15 cellular contexts compared by ENCODE assay signal in genomic region chr13:95858286-95859075, GRCh38.
DNase-seq lines count a peak whose midpoint lies in the region; ATAC-seq, FAIRE-seq and TF ChIP-seq lines count a peak whose summit lies in the region.
"Had no signal": no experiment of that assay in that cellular context is flagged by ENCODE, and none has a peak within 500 bp of the region (broad histone marks: within the 10 kb centered on the region; RNA-seq: fewer than 3 reads in every experiment).

No MANE protein-coding gene starts in this region.

- H3K36me3 Mint-ChIP-seq in activated CD4-positive, alpha-beta memory T cell treated with anti-CD3 and anti-CD28 coated beads, Interleukin-2, amount 10 ng/mL, durations not matched to agents 7 days and 5 days (ENCODE audit: low read depth) = no peaks in the 10 kb centered on the region
- H3K36me3 Mint-ChIP-seq: CD4-positive, alpha-beta memory T cell had no signal

- H3K9me3 ChIP-seq in mucosa of descending colon = no peaks in the 10 kb centered on the region
- H3K9me3 ChIP-seq: adrenal gland had no signal

- no peak for FAIRE-seq in RCC 7860 (lab: Jason Lieb, UNC)

- TF ChIP-seq CTCF in choroid plexus epithelial cell (conservative IDR thresholded peaks at IDR 0.05; ENCODE audit: low read depth, low read length) (no peak), mucosa of descending colon (IDR thresholded peaks at IDR 0.05) (no peak)

- no peak overlapping the region for H3K4me3 Mint-ChIP-seq in activated CD4-positive, alpha-beta memory T cell treated with anti-CD3 and anti-CD28 coated beads, Interleukin-2, amount 10 ng/mL, durations not matched to agents 7 days and 5 days
- H3K4me3 Mint-ChIP-seq: CD4-positive, alpha-beta memory T cell had no signal

- H3K4me3 ChIP-seq in choroid plexus epithelial cell (ENCODE audit: low read depth, low read length) = no peak overlapping the region
- H3K4me3 ChIP-seq in mucosa of descending colon = no peak overlapping the region
- H3K4me3 ChIP-seq: adrenal gland had no signal

- DNase-seq in ELR (ENCODE audit: low read depth) (peak; percentile 20), NCI-H2171 (lab: John Stamatoyannopoulos, UW) (peak; percentile 39), choroid plexus epithelial cell (ENCODE audit: low read depth) (peak; percentile 79), mucosa of descending colon (no peak), NCI-H1694 (lab: John Stamatoyannopoulos, UW) (no peak), RCC 7860 (ENCODE audit: low spot score) (no peak)
- no peak for DNase-seq in activated CD4-positive, alpha-beta memory T cell treated with anti-CD3 and anti-CD28 coated beads, Interleukin-2, amount 10 ng/mL, durations not matched to agents 7 days and 5 days
- DNase-seq: adrenal gland; CD4-positive, alpha-beta memory T cell; effector memory CD4-positive, alpha-beta T cell; NCI-H446 treated with DMSO at 0.1 percent for 48 hours; SHP77 treated with DMSO at 0.1 percent for 48 hours; stimulated activated CD4-positive, alpha-beta T cell treated with anti-CD3 and anti-CD28 coated beads, Interleukin-4, amount 100 ng/mL, for 24 hours; stimulated activated naive CD8-positive, alpha-beta T cell treated with anti-CD3 and anti-CD28 coated beads, Interleukin-15, Interleukin-2, amounts not matched to agents 100 U/mL and 50 U/mL, for 24 hours had no signal

- no peaks in the 10 kb centered on the region for H3K9me3 Mint-ChIP-seq in activated CD4-positive, alpha-beta memory T cell treated with anti-CD3 and anti-CD28 coated beads, Interleukin-2, amount 10 ng/mL, durations not matched to agents 7 days and 5 days
- H3K9me3 Mint-ChIP-seq: CD4-positive, alpha-beta memory T cell had no signal

- POLR2A ChIA-PET in activated CD4-positive, alpha-beta memory T cell treated with anti-CD3 and anti-CD28 coated beads, Interleukin-2, amount 10 ng/mL, durations not matched to agents 7 days and 5 days (lab: Charles Lee) = no interaction called here

- H3K36me3 ChIP-seq in mucosa of descending colon (ENCODE audit: low read depth) = no peaks in the 10 kb centered on the region
- H3K36me3 ChIP-seq: adrenal gland had no signal

- no peaks in the 10 kb centered on the region for H3K4me1 Mint-ChIP-seq in activated CD4-positive, alpha-beta memory T cell treated with anti-CD3 and anti-CD28 coated beads, Interleukin-2, amount 10 ng/mL, durations not matched to agents 7 days and 5 days
- H3K4me1 Mint-ChIP-seq: CD4-positive, alpha-beta memory T cell had no signal

- ATAC-seq in mucosa of descending colon (peak; percentile 31), HG03108 (IDR thresholded peaks at IDR 0.05; ENCODE audit: unreplicated experiment) (no peak)
- ATAC-seq: stimulated activated naive CD8-positive, alpha-beta T cell treated with anti-CD3 and anti-CD28 coated beads, Interleukin-15, Interleukin-2, amounts not matched to agents 100 U/mL and 50 U/mL, for 24 hours had no signal

- H3K27ac Mint-ChIP-seq in activated CD4-positive, alpha-beta memory T cell treated with anti-CD3 and anti-CD28 coated beads, Interleukin-2, amount 10 ng/mL, durations not matched to agents 7 days and 5 days = no peak overlapping the region
- H3K27ac Mint-ChIP-seq: CD4-positive, alpha-beta memory T cell had no signal

- intact Hi-C loops in mucosa of descending colon (cut with DNase I, micrococcal nuclease) = no loop called here

- no peaks in the 10 kb centered on the region for H3K4me1 ChIP-seq in mucosa of descending colon (ENCODE audit: low read depth)

- CTCF ChIA-PET in activated CD4-positive, alpha-beta memory T cell treated with anti-CD3 and anti-CD28 coated beads, Interleukin-2, amount 10 ng/mL, durations not matched to agents 7 days and 5 days (lab: Charles Lee) = no interaction called here

- H3K27me3 Mint-ChIP-seq in activated CD4-positive, alpha-beta memory T cell treated with anti-CD3 and anti-CD28 coated beads, Interleukin-2, amount 10 ng/mL, durations not matched to agents 7 days and 5 days = peaks cover 2% of the 10 kb centered on the region

Comparison
In these comparisons a context has a peak if more than half of its experiments do, and no peak if none do; other contexts are left out.
1. DNase-seq: peak in ELR (single experiment), NCI-H2171 (single experiment) and choroid plexus epithelial cell (single experiment); none in mucosa of descending colon (0 of 3), NCI-H1694 (single experiment), RCC 7860 (single experiment) and activated CD4-positive, alpha-beta memory T cell treated with anti-CD3 and anti-CD28 coated beads, Interleukin-2, amount 10 ng/mL, durations not matched to agents 7 days and 5 days (single experiment).